Comparison of ENCODE assay signal across 1 cellular context in genomic region chr2:9680082-9680481, GRCh38.
TF ChIP-seq lines count a peak whose summit lies in the region.

No MANE protein-coding gene starts in this region.

TF ChIP-seq in IMR-90, 13 proteins besides CTCF, POLR2A, EP300 and RAD21:
- TF ChIP-seq FOS (IDR thresholded peaks at IDR 0.05; ENCODE audit: low read depth, low read length) (no peak), MAZ (IDR thresholded peaks at IDR 0.05; ENCODE audit: borderline replicate concordance, low read depth, low read length) (no peak), BHLHE40 (IDR thresholded peaks at IDR 0.05; ENCODE audit: low read depth, low read length) (no peak), USF2 (IDR thresholded peaks at IDR 0.05; ENCODE audit: low read depth, low read length) (no peak), CEBPB (IDR thresholded peaks at IDR 0.05; ENCODE audit: low read depth, low read length) (no peak), CHD1 (IDR thresholded peaks at IDR 0.05; ENCODE audit: low read depth, low read length) (no peak), RFX5 (IDR thresholded peaks at IDR 0.05; ENCODE audit: low read depth, low read length) (no peak), MAFK (IDR thresholded peaks at IDR 0.05; ENCODE audit: low read depth, low read length) (no peak), NFE2L2 (IDR thresholded peaks at IDR 0.05; ENCODE audit: low read depth, low read length) (no peak), ELK1 (IDR thresholded peaks at IDR 0.05; ENCODE audit: borderline replicate concordance, low read depth, low read length) (no peak), RCOR1 (IDR thresholded peaks at IDR 0.05; ENCODE audit: insufficient replicate concordance, low read length) (no peak), SMC3 (IDR thresholded peaks at IDR 0.05; ENCODE audit: low read depth, low read length) (no peak), MXI1 (IDR thresholded peaks at IDR 0.05; ENCODE audit: borderline replicate concordance, low read depth, low read length) (no peak)
